Comparison of ENCODE assay signal across 1 cellular context in genomic region chr6:34200340-34200971, GRCh38.
TF ChIP-seq lines count a peak whose summit lies in the region.

No MANE protein-coding gene starts in this region.

TF ChIP-seq in HepG2, 621 proteins besides CTCF, POLR2A, EP300 and RAD21:
- TF ChIP-seq RXRA (CRISPR knock-in tag; IDR thresholded peaks at IDR 0.05) (no peak), ZNF121 (CRISPR knock-in tag; IDR thresholded peaks at IDR 0.05) (no peak), HIVEP1 (CRISPR knock-in tag; IDR thresholded peaks at IDR 0.05) (no peak), ZNF263 (CRISPR knock-in tag; IDR thresholded peaks at IDR 0.05) (peak; percentile 62; the same call in 1 of the 2 replicates), RAD51 (IDR thresholded peaks at IDR 0.05; ENCODE audit: borderline replicate concordance) (peak; percentile 69; the same call in 1 of the 2 replicates), ERF (CRISPR knock-in tag; IDR thresholded peaks at IDR 0.05) (no peak), ZNF335 (CRISPR knock-in tag; IDR thresholded peaks at IDR 0.05) (no peak), HNRNPK (IDR thresholded peaks at IDR 0.05; ENCODE audit: low read depth, low read length, poor library complexity, severe bottlenecking) (no peak)
- TF ChIP-seq, protein P1, sequence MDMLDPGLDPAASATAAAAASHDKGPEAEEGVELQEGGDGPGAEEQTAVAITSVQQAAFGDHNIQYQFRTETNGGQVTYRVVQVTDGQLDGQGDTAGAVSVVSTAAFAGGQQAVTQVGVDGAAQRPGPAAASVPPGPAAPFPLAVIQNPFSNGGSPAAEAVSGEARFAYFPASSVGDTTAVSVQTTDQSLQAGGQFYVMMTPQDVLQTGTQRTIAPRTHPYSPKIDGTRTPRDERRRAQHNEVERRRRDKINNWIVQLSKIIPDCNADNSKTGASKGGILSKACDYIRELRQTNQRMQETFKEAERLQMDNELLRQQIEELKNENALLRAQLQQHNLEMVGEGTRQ (IDR thresholded peaks at IDR 0.05; ENCODE audit: low read depth, low read length): peak; percentile 42; the same call in 1 of the 2 replicates
- TF ChIP-seq, protein P1 (CRISPR knock-in tag; IDR thresholded peaks at IDR 0.05; ENCODE audit: borderline replicate concordance): no peak
